ENCODE assay signal across 19 cellular contexts in genomic region chr2:130174866-130175265, GRCh38. TPM values are rescaled to one million over a fixed set of nuclear protein-coding genes. Genes with fewer than 3 reads are reported as not detected.
DNase-seq lines count a peak whose midpoint lies in the region; ATAC-seq and TF ChIP-seq lines count a peak whose summit lies in the region.
"Not testable (repeated sequence)": the region's sequence is repeated elsewhere in the genome, so short reads cannot be mapped to it uniquely, and the experiment has no call there.
"Had no signal": no experiment of that assay in that cellular context is flagged by ENCODE, and none has a peak within 500 bp of the region (broad histone marks: within the 10 kb centered on the region; RNA-seq: fewer than 3 reads in every experiment).

No MANE protein-coding gene starts in this region.

- not testable (repeated sequence) for H3K27ac Mint-ChIP-seq in activated naive CD8-positive, alpha-beta T cell treated with anti-CD3 and anti-CD28 coated beads, Interleukin-2, amount 50 U/mL, for 24 hours

- not testable (repeated sequence) for TF ChIP-seq CTCF in OCI-LY3 (IDR thresholded peaks at IDR 0.05; ENCODE audit: low read depth, low read length)

- not testable (repeated sequence) for H4K20me1 ChIP-seq in OCI-LY3 (ENCODE audit: insufficient read depth, low read length)

- peaks cover 50% of the 10 kb centered on the region for H3K79me2 ChIP-seq in OCI-LY3 (ENCODE audit: low read length)

- not testable (repeated sequence) for H3K9me3 ChIP-seq in OCI-LY3 (ENCODE audit: insufficient read depth, low read length); right cardiac atrium (ENCODE audit: control insufficient read depth, low read length)

- H3K27ac ChIP-seq in OCI-LY3 (ENCODE audit: low read length): peak overlapping the region; percentile 28
- H3K27ac ChIP-seq in right cardiac atrium (ENCODE audit: low read length): not testable (repeated sequence)

- peaks cover 34% of the 10 kb centered on the region for H3K36me3 Mint-ChIP-seq in activated naive CD8-positive, alpha-beta T cell treated with anti-CD3 and anti-CD28 coated beads, Interleukin-2, amount 50 U/mL, for 24 hours (ENCODE audit: low read depth)

- peaks cover 13% of the 10 kb centered on the region for H3K4me1 Mint-ChIP-seq in activated naive CD8-positive, alpha-beta T cell treated with anti-CD3 and anti-CD28 coated beads, Interleukin-2, amount 50 U/mL, for 24 hours

- intact Hi-C loops in right cardiac atrium (cut with DNase I): not testable (repeated sequence)

- H3K27me3 Mint-ChIP-seq in activated naive CD8-positive, alpha-beta T cell treated with anti-CD3 and anti-CD28 coated beads, Interleukin-2, amount 50 U/mL, for 24 hours: not testable (repeated sequence)

- peak; percentile 49 for ATAC-seq in GM18498 (IDR thresholded peaks at IDR 0.05; ENCODE audit: unreplicated experiment)
- peak; percentile 42 for ATAC-seq in GM18873 (IDR thresholded peaks at IDR 0.05; ENCODE audit: low FRiP score, unreplicated experiment)
- peak; percentile 83 for ATAC-seq in GM21529 (IDR thresholded peaks at IDR 0.05; ENCODE audit: unreplicated experiment)
- ATAC-seq in HG02798 (IDR thresholded peaks at IDR 0.05; ENCODE audit: poor library complexity, unreplicated experiment): peak; percentile 82
- ATAC-seq in HG03095 (IDR thresholded peaks at IDR 0.05; ENCODE audit: unreplicated experiment): peak; percentile 89
- peak; percentile 52 for ATAC-seq in activated naive CD8-positive, alpha-beta T cell treated with anti-CD3 and anti-CD28 coated beads, Interleukin-2, amount 50 U/mL, for 24 hours
- peak; percentile 13 to 47 for ATAC-seq in right cardiac atrium

- not testable (repeated sequence) for H3K4me3 ChIP-seq in OCI-LY3 (ENCODE audit: low read length); right cardiac atrium (ENCODE audit: low read length)

- not testable (repeated sequence) for H3K9ac ChIP-seq in OCI-LY3 (ENCODE audit: low read length)

- 85% methylated on average over 5 of the region's 5 CpGs for WGBS in right cardiac atrium

- H3K27me3 ChIP-seq in OCI-LY3 (ENCODE audit: low read depth, low read length); right cardiac atrium (ENCODE audit: control insufficient read depth, insufficient read depth): not testable (repeated sequence)

- not testable (repeated sequence) for H3K4me2 ChIP-seq in OCI-LY3 (ENCODE audit: low read length)

- not testable (repeated sequence) for H2AFZ ChIP-seq in OCI-LY3 (ENCODE audit: low read depth, low read length)

- not testable (repeated sequence) for DNase-seq in activated naive CD8-positive, alpha-beta T cell treated with anti-CD3 and anti-CD28 coated beads, Interleukin-2, amount 50 U/mL, for 24 hours; right cardiac atrium

- not testable (repeated sequence) for H3K4me1 ChIP-seq in OCI-LY3 (ENCODE audit: low read length); right cardiac atrium (ENCODE audit: control insufficient read depth, insufficient read depth, low read length)

- H3K9me3 Mint-ChIP-seq in activated naive CD8-positive, alpha-beta T cell treated with anti-CD3 and anti-CD28 coated beads, Interleukin-2, amount 50 U/mL, for 24 hours: not testable (repeated sequence)

- H3K36me3 ChIP-seq in OCI-LY3 (replicated peaks; ENCODE audit: low read depth, low read length): not testable (repeated sequence)

- not testable (repeated sequence) for H3K4me3 Mint-ChIP-seq in activated naive CD8-positive, alpha-beta T cell treated with anti-CD3 and anti-CD28 coated beads, Interleukin-2, amount 50 U/mL, for 24 hours

RNA-seq across cellular contexts. Expression of gene SMPD4, which starts 6.5 kb away (rescaled TPM):
- 10 to 100 TPM; 22.3 to 24.8 (median 24.2) TPM for total RNA-seq in right cardiac atrium
- 19.9 TPM for polyA plus RNA-seq in right cardiac atrium

RNA-seq across cellular contexts. Expression of gene MZT2B, which starts 7.2 kb away (rescaled TPM):
- total RNA-seq in right cardiac atrium: 100 to 1,000 TPM; 222 to 339 (median 260) TPM
- polyA plus RNA-seq in right cardiac atrium: 287 TPM

RNA-seq across cellular contexts. Expression of gene TUBA3E, which starts 23.4 kb away (rescaled TPM):
- 10 to 100 TPM in 2 of 4 donors, 1 to 10 TPM in 2; 2.8 to 17.2 (median 9.4) TPM for total RNA-seq in right cardiac atrium
- polyA plus RNA-seq in right cardiac atrium: 28.8 TPM
- total RNA-seq: activated CD8-positive, alpha-beta memory T cell treated with anti-CD3 and anti-CD28 coated beads for 36 hours; lung microvascular endothelial cell; mononuclear cell; naive thymus-derived CD8-positive, alpha-beta T cell; occipital lobe; OCI-LY7; sigmoid colon; T-cell; tibial nerve had no signal
- polyA plus RNA-seq: CD14-positive monocyte; naive thymus-derived CD8-positive, alpha-beta T cell had no signal

RNA-seq across cellular contexts. Expression of gene CCDC74B, which starts 30.0 kb away (rescaled TPM):
- 1 to 10 TPM in 2 of 4 donors, under 1 TPM in 2; 0.72 to 2.2 (median 1.1) TPM for total RNA-seq in right cardiac atrium
- 1.9 TPM for polyA plus RNA-seq in right cardiac atrium
- polyA plus RNA-seq: CD14-positive monocyte had no signal

RNA-seq across cellular contexts. Expression of gene POTEF, which starts 45.8 kb away (rescaled TPM):
- total RNA-seq in right cardiac atrium: under 1 TPM in 3 of 4 donors, not detected in 1; 0.08 to 0.23 (median 0.15) TPM
- 0.05 TPM for polyA plus RNA-seq in right cardiac atrium
- total RNA-seq: activated CD8-positive, alpha-beta memory T cell treated with anti-CD3 and anti-CD28 coated beads for 36 hours; LHCN-M2; mononuclear cell; naive thymus-derived CD8-positive, alpha-beta T cell; occipital lobe; OCI-LY7; sigmoid colon; T-cell; tibial nerve had no signal
- polyA plus RNA-seq: CD14-positive monocyte; naive thymus-derived CD8-positive, alpha-beta T cell; sigmoid colon had no signal

Comparison
In these comparisons a context has a peak if more than half of its experiments do, and no peak if none do; other contexts are left out.
1. ATAC-seq: peak in every context shown above with its lines; median percentile 89 in HG03095; 83 in GM21529; 82 in HG02798; 52 in activated naive CD8-positive, alpha-beta T cell treated with anti-CD3 and anti-CD28 coated beads, Interleukin-2, amount 50 U/mL, for 24 hours; 49 in GM18498; 42 in GM18873; 30 in right cardiac atrium.